Comparison of ENCODE assay signal across 15 cellular contexts in the genomic region with DNA sequence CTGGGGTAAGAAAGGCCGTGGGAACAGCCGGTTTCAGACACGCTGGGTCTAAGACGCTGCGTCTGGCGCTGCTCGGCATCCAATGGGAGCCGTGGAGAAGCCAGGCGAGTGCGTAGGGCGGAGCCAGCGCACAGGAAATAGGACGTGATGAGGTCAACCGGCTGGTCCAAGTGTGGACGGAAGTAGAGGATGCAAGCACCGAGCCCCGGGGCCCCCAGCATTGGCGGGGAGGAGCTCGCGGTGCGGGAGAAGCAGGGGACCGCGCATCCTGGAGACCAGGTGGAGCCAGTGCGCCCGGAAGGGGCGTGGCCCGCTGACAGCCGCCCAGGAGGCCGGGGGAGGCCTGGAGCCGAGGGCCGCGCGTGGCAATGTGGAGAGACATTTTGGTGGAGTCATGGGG. TPM values are rescaled to one million over a fixed set of nuclear protein-coding genes. Genes with fewer than 3 reads are reported as not detected.
DNase-seq lines count a peak whose midpoint lies in the region; ATAC-seq, FAIRE-seq and TF ChIP-seq lines count a peak whose summit lies in the region.
"Not testable (repeated sequence)": the region's sequence is repeated elsewhere in the genome, so short reads cannot be mapped to it uniquely, and the experiment has no call there.
"Had no signal": no experiment of that assay in that cellular context is flagged by ENCODE, and none has a peak within 500 bp of the region (broad histone marks: within the 10 kb centered on the region; RNA-seq: fewer than 3 reads in every experiment).

No MANE protein-coding gene starts in this region.

- not testable (repeated sequence) for H3K27ac Mint-ChIP-seq in GM23338; activated CD8-positive, alpha-beta T cell treated with anti-CD3 and anti-CD28 coated beads for 36 hours; stimulated activated naive CD8-positive, alpha-beta T cell treated with anti-CD3 and anti-CD28 coated beads, Interleukin-15, amount 100 ng/mL, for 72 hours

- H3K27me3 Mint-ChIP-seq in GM23338 (ENCODE audit: insufficient read depth, low read depth, poor library complexity); activated CD8-positive, alpha-beta T cell treated with anti-CD3 and anti-CD28 coated beads for 36 hours; stimulated activated naive CD8-positive, alpha-beta T cell treated with anti-CD3 and anti-CD28 coated beads, Interleukin-15, amount 100 ng/mL, for 72 hours: not testable (repeated sequence)

- H3F3A ChIP-seq in GM23338 (replicated peaks; ENCODE audit: low read depth), result not testable (repeated sequence)

- H3K36me3 ChIP-seq in GM23338 (ENCODE audit: insufficient read depth); GM12878 (ENCODE audit: control insufficient read depth in 2 of 2, insufficient read depth in 2 of 2, low read length in 1 of 2); body of pancreas (replicated peaks in 1 of 2; ENCODE audit: insufficient read depth in 1 of 2, low read depth in 2 of 2); pancreas: not testable (repeated sequence)

- not testable (repeated sequence) for H3K4me3 Mint-ChIP-seq in GM23338; activated CD8-positive, alpha-beta T cell treated with anti-CD3 and anti-CD28 coated beads for 36 hours; stimulated activated naive CD8-positive, alpha-beta T cell treated with anti-CD3 and anti-CD28 coated beads, Interleukin-15, amount 100 ng/mL, for 72 hours

- SMC1A ChIA-PET in GM12878 (lab: Charles Lee; ENCODE audit: uncharacterized antibody, unreplicated experiment), result not testable (repeated sequence)

- H3K9me3 ChIP-seq in GM12878 (replicated peaks; ENCODE audit: control insufficient read depth, insufficient read depth, low read length); body of pancreas; pancreas: not testable (repeated sequence)

- RAD21 ChIA-PET in GM12878 (lab: Charles Lee; ENCODE audit: unreplicated experiment), result not testable (repeated sequence)

- not testable (repeated sequence) for H3K9ac ChIP-seq in GM12878 (ENCODE audit: control insufficient read depth, insufficient read depth, low read length)

- CTCF ChIA-PET in activated CD8-positive, alpha-beta T cell treated with anti-CD3 and anti-CD28 coated beads for 36 hours (lab: Charles Lee); GM12878 (lab: Yijun Ruan, JAX): not testable (repeated sequence)

- in situ Hi-C loops in GM12878 (cut with MboI), result not testable (repeated sequence)

- not testable (repeated sequence) for H2AFZ ChIP-seq in GM23338; GM12878 (ENCODE audit: control insufficient read depth, low read depth, low read length)

- not testable (repeated sequence) for DNase-seq in GM23338 (ENCODE audit: low spot score); activated CD8-positive, alpha-beta T cell treated with anti-CD3 and anti-CD28 coated beads for 36 hours; GM12878 (ENCODE audit: low read depth, low spot score); body of pancreas; Right ventricle myocardium superior; pancreas; stimulated activated naive CD8-positive, alpha-beta T cell treated with anti-CD3 and anti-CD28 coated beads, Interleukin-15, amount 100 ng/mL, for 72 hours

- intact Hi-C loops in activated CD8-positive, alpha-beta T cell treated with anti-CD3 and anti-CD28 coated beads for 36 hours (cut with micrococcal nuclease); GM12878 (cut with micrococcal nuclease; ENCODE audit: unreplicated experiment); body of pancreas (cut with DNase I); Right ventricle myocardium superior (cut with DNase I); pancreas (cut with DNase I): not testable (repeated sequence)

- not testable (repeated sequence) for BruUV-seq in GM12878 (replicated peaks; lab: Mats Ljungman, UMichigan)

- POLR2A ChIA-PET in activated CD8-positive, alpha-beta T cell treated with anti-CD3 and anti-CD28 coated beads for 36 hours (lab: Charles Lee); GM12878 (lab: Charles Lee): not testable (repeated sequence)

- H3K27me3 ChIP-seq in GM23338 (ENCODE audit: insufficient read depth); GM12878 (replicated peaks in 1 of 2; ENCODE audit: control insufficient read depth in 2 of 2, insufficient read depth in 2 of 2, low read length in 1 of 2); body of pancreas; pancreas: not testable (repeated sequence)

- not testable (repeated sequence) for H4K20me1 ChIP-seq in GM23338 (replicated peaks; ENCODE audit: insufficient read depth); GM12878 (ENCODE audit: control insufficient read depth, insufficient read depth)

- H3K79me2 ChIP-seq in GM23338 (replicated peaks; ENCODE audit: insufficient read depth); GM12878 (ENCODE audit: control insufficient read depth, insufficient read depth, low read length): not testable (repeated sequence)

- not testable (repeated sequence) for TF ChIP-seq CTCF in GM23338 (conservative IDR thresholded peaks at IDR 0.05; ENCODE audit: low read depth in 2 of 2); activated CD8-positive, alpha-beta T cell treated with anti-CD3 and anti-CD28 coated beads for 36 hours (IDR thresholded peaks at IDR 0.05); GM12878 (IDR thresholded peaks at IDR 0.05 in 2 of 3, conservative IDR thresholded peaks at IDR 0.05 in 1 of 3; ENCODE audit: control insufficient read depth in 2 of 3, extremely low read depth in 1 of 3, insufficient read depth in 1 of 3, low read depth in 3 of 3, low read length in 3 of 3); body of pancreas (IDR thresholded peaks at IDR 0.05); pancreas (IDR thresholded peaks at IDR 0.05)

- FAIRE-seq in GM12878 (lab: Jason Lieb, UNC), result peak; percentile 65
- FAIRE-seq in pancreas (lab: Jason Lieb, UNC), result not testable (repeated sequence)

- not testable (repeated sequence) for H3K9me3 Mint-ChIP-seq in GM23338; activated CD8-positive, alpha-beta T cell treated with anti-CD3 and anti-CD28 coated beads for 36 hours; stimulated activated naive CD8-positive, alpha-beta T cell treated with anti-CD3 and anti-CD28 coated beads, Interleukin-15, amount 100 ng/mL, for 72 hours

- H3K4me1 ChIP-seq in GM23338 (ENCODE audit: insufficient read depth); GM12878 (ENCODE audit: control insufficient read depth, insufficient read depth, low read length); body of pancreas; pancreas: not testable (repeated sequence)

- not testable (repeated sequence) for H3K27ac ChIP-seq in GM23338 (ENCODE audit: low read depth); GM12878 (ENCODE audit: control insufficient read depth, insufficient read depth); body of pancreas; pancreas

- TF ChIP-seq EP300 in GM12878 (IDR thresholded peaks at IDR 0.05; ENCODE audit: borderline replicate concordance in 1 of 2, control insufficient read depth in 1 of 2, low read depth in 2 of 2, low read length in 2 of 2), result not testable (repeated sequence)

- not testable (repeated sequence) for H3K4me2 ChIP-seq in GM23338; GM12878 (ENCODE audit: control insufficient read depth, insufficient read depth)

- H3K9me2 ChIP-seq in GM23338 (ENCODE audit: insufficient read depth), result not testable (repeated sequence)

- not testable (repeated sequence) for H3K4me1 Mint-ChIP-seq in GM23338; activated CD8-positive, alpha-beta T cell treated with anti-CD3 and anti-CD28 coated beads for 36 hours (ENCODE audit: low read depth); stimulated activated naive CD8-positive, alpha-beta T cell treated with anti-CD3 and anti-CD28 coated beads, Interleukin-15, amount 100 ng/mL, for 72 hours

- H3K36me3 Mint-ChIP-seq in GM23338 (ENCODE audit: low read depth); activated CD8-positive, alpha-beta T cell treated with anti-CD3 and anti-CD28 coated beads for 36 hours (ENCODE audit: low read depth): not testable (repeated sequence)

- H3K4me3 ChIP-seq in GM23338, GM12878, body of pancreas, pancreas: not testable (repeated sequence)

- ATAC-seq in GM23338, result peak; percentile 35; the same call in 1 of the 3 replicates
- ATAC-seq in activated CD8-positive, alpha-beta T cell treated with anti-CD3 and anti-CD28 coated beads for 36 hours, result peak; percentile 24
- peak; percentile 97 for ATAC-seq in GM12878
- ATAC-seq in body of pancreas, result peak; percentile 38
- peak; percentile 61 for ATAC-seq in Right ventricle myocardium superior (ENCODE audit: poor library complexity)
- peak in 3 of 4 donors; percentile 29 to 88 (median 59) for ATAC-seq in pancreas
- peak; percentile 66 for ATAC-seq in stimulated activated naive CD8-positive, alpha-beta T cell treated with anti-CD3 and anti-CD28 coated beads, Interleukin-15, amount 100 ng/mL, for 72 hours

- WGBS in GM12878 (ENCODE audit: insufficient coverage, insufficient replicate concordance, low lambda C conversion rate, missing lambda C conversion rate), result no CpG with 5 or more reads among the region's 33 CpGs
- WGBS in body of pancreas, 2 donors, result no CpG with 5 or more reads among the region's 33 CpGs
- WGBS in pancreas, 2 donors, result no CpG with 5 or more reads among the region's 33 CpGs

- not testable (repeated sequence) for TF ChIP-seq RAD21 in GM12878 (IDR thresholded peaks at IDR 0.05; ENCODE audit: insufficient read depth, low read depth, low read length)

- TF ChIP-seq POLR2A in GM12878 (IDR thresholded peaks at IDR 0.05; ENCODE audit: low read depth, low read length); body of pancreas (IDR thresholded peaks at IDR 0.05): not testable (repeated sequence)

RNA-seq across cellular contexts. Expression of a gene that starts 15.2 kb away (rescaled TPM):
- total RNA-seq in GM23338 (2014; rRNA removed; shearing (Covaris generic)), result not detected in 2 replicates
- polyA plus RNA-seq in GM23338 (2016; fragmentation: Nextera tagmentation; extraction: Ambion mirVana) (not detected in 2 replicates), GM12878 (2011; rRNA removed) (not detected in 2 replicates), GM12878 (2014; fragmentation: Illumina TruSeq; extraction: Trizol) (not detected in 2 replicates), GM12878 (2014; fragmentation: Nextera tagmentation; extraction: Ambion mirVana) (not detected), GM12878 (2014; rRNA removed) (not detected in 2 replicates), GM12878 (2016; fragmentation: Nextera tagmentation; extraction: Ambion mirVana) (not detected), pancreas (not detected)
- total RNA-seq in activated CD8-positive, alpha-beta T cell treated with anti-CD3 and anti-CD28 coated beads for 36 hours, result not detected
- not detected in 2 replicates for total RNA-seq in GM12878 (2013; cell fraction: nucleolus; rRNA removed)
- total RNA-seq in GM12878 (2014; rRNA removed) (not detected in 2 replicates), GM12878 (2014; rRNA removed; fragmentation: Illumina TruSeq; extraction: Trizol) (not detected in 2 replicates), GM12878 (2021) (not detected in 2 replicates), body of pancreas (not detected), Right ventricle myocardium superior (not detected), pancreas (not detected)
- polyA plus RNA-seq in GM12878 (2011; ENCODE audit: low read depth), result not detected
- not detected in 2 replicates for polyA plus RNA-seq in GM12878 (2011; cell fraction: cytosol; rRNA removed)
- polyA plus RNA-seq in GM12878 (2011; cell fraction: nucleus; rRNA removed), result not detected in 2 replicates
- polyA plus RNA-seq in GM12878 (2012), result not detected in 2 replicates
- not detected in 2 replicates for polyA minus RNA-seq in GM12878 (2011; rRNA and poly(A)+ RNA removed)
- not detected in 2 replicates for polyA minus RNA-seq in GM12878 (2011; cell fraction: cytosol; rRNA and poly(A)+ RNA removed)
- not detected in 2 replicates for polyA minus RNA-seq in GM12878 (2011; cell fraction: nucleus; rRNA and poly(A)+ RNA removed)
- total RNA-seq: A673; CD4-positive, alpha-beta memory T cell; CD4-positive, CD25-positive, alpha-beta regulatory T cell; CD8-positive, alpha-beta memory T cell; Daoy; G401 had no signal
- polyA plus RNA-seq: AG04450; CD14-positive monocyte; CD4-positive, alpha-beta memory T cell; CD4-positive, CD25-positive, alpha-beta regulatory T cell; CD8-positive, alpha-beta memory T cell had no signal

RNA-seq across cellular contexts. Expression of a gene that starts 46.2 kb away (rescaled TPM):
- 70.4 and 92.9 TPM in 2 replicates for total RNA-seq in GM23338 (2014; rRNA removed; shearing (Covaris generic))
- polyA plus RNA-seq in GM23338 (2016; fragmentation: Nextera tagmentation; extraction: Ambion mirVana) (288 and 322 TPM in 2 replicates), GM12878 (2011; rRNA removed) (31.4 and 34.1 TPM in 2 replicates), GM12878 (2014; fragmentation: Illumina TruSeq; extraction: Trizol) (57.3 and 103 TPM in 2 replicates), GM12878 (2014; fragmentation: Nextera tagmentation; extraction: Ambion mirVana) (10 to 100 TPM; 48.4 to 71.7 TPM), GM12878 (2014; rRNA removed) (108 and 161 TPM in 2 replicates), GM12878 (2016; fragmentation: Nextera tagmentation; extraction: Ambion mirVana) (100 to 1,000 TPM; 135 to 182 TPM), pancreas (10 to 100 TPM; 27.0 to 27.6 TPM)
- 10 to 100 TPM; 21.9 to 31.3 TPM for total RNA-seq in activated CD8-positive, alpha-beta T cell treated with anti-CD3 and anti-CD28 coated beads for 36 hours
- total RNA-seq in GM12878 (2013; cell fraction: nucleolus; rRNA removed), result 97.5 and 116 TPM in 2 replicates
- total RNA-seq in GM12878 (2014; rRNA removed) (30.3 and 38.4 TPM in 2 replicates), GM12878 (2014; rRNA removed; fragmentation: Illumina TruSeq; extraction: Trizol) (21.1 and 21.5 TPM in 2 replicates), GM12878 (2021) (8.6 and 14.4 TPM in 2 replicates), body of pancreas (10 to 100 TPM; 34.2 to 40.9 TPM), Right ventricle myocardium superior (6.5 TPM), pancreas (10 to 100 TPM in 5 of 6 donors, 1 to 10 TPM in 1; 3.9 to 30.5 (median 15.0) TPM)
- polyA plus RNA-seq in GM12878 (2011; ENCODE audit: low read depth), result 33.6 TPM
- 59.9 and 130 TPM in 2 replicates for polyA plus RNA-seq in GM12878 (2011; cell fraction: cytosol; rRNA removed)
- 41.1 and 91.2 TPM in 2 replicates for polyA plus RNA-seq in GM12878 (2011; cell fraction: nucleus; rRNA removed)
- polyA plus RNA-seq in GM12878 (2012), result 28.9 and 74.4 TPM in 2 replicates
- 23.7 and 32.3 TPM in 2 replicates for polyA minus RNA-seq in GM12878 (2011; rRNA and poly(A)+ RNA removed)
- polyA minus RNA-seq in GM12878 (2011; cell fraction: cytosol; rRNA and poly(A)+ RNA removed), result 1.9 and 4.2 TPM in 2 replicates
- polyA minus RNA-seq in GM12878 (2011; cell fraction: nucleus; rRNA and poly(A)+ RNA removed), result 23.5 and 27.7 TPM in 2 replicates

Comparison
In these comparisons a context has a peak if more than half of its experiments do, and no peak if none do; other contexts are left out.
1. ATAC-seq: peak in every context shown above with its lines; median percentile 97 in GM12878; 66 in stimulated activated naive CD8-positive, alpha-beta T cell treated with anti-CD3 and anti-CD28 coated beads, Interleukin-15, amount 100 ng/mL, for 72 hours; 61 in Right ventricle myocardium superior; 59 in pancreas; 38 in body of pancreas; 35 in GM23338; 24 in activated CD8-positive, alpha-beta T cell treated with anti-CD3 and anti-CD28 coated beads for 36 hours.